ENCODE assay signal across 1 cellular context in genomic region chr2:28713582-28714292, GRCh38.
TF ChIP-seq lines count a peak whose summit lies in the region.

No MANE protein-coding gene starts in this region.

TF ChIP-seq in IMR-90, 13 proteins besides CTCF, POLR2A, EP300 and RAD21:
- TF ChIP-seq CHD1 (IDR thresholded peaks at IDR 0.05; ENCODE audit: low read depth, low read length), result no peak
- peak; percentile 51; the same call in 1 of the 2 replicates for TF ChIP-seq MAFK (IDR thresholded peaks at IDR 0.05; ENCODE audit: low read depth, low read length)
- TF ChIP-seq MAZ (IDR thresholded peaks at IDR 0.05; ENCODE audit: borderline replicate concordance, low read depth, low read length), result no peak
- no peak for TF ChIP-seq RCOR1 (IDR thresholded peaks at IDR 0.05; ENCODE audit: insufficient replicate concordance, low read length)
- TF ChIP-seq ELK1 (IDR thresholded peaks at IDR 0.05; ENCODE audit: borderline replicate concordance, low read depth, low read length), result no peak
- TF ChIP-seq USF2 (IDR thresholded peaks at IDR 0.05; ENCODE audit: low read depth, low read length), result no peak
- 0 out of 2 replicates have a peak, but pooled peaks have one; percentile 22 for TF ChIP-seq FOS (IDR thresholded peaks at IDR 0.05; ENCODE audit: low read depth, low read length)
- TF ChIP-seq MXI1 (IDR thresholded peaks at IDR 0.05; ENCODE audit: borderline replicate concordance, low read depth, low read length), result no peak
- no peak for TF ChIP-seq SMC3 (IDR thresholded peaks at IDR 0.05; ENCODE audit: low read depth, low read length)
- TF ChIP-seq NFE2L2 (IDR thresholded peaks at IDR 0.05; ENCODE audit: low read depth, low read length), result no peak
- TF ChIP-seq RFX5 (IDR thresholded peaks at IDR 0.05; ENCODE audit: low read depth, low read length), result no peak
- no peak for TF ChIP-seq BHLHE40 (IDR thresholded peaks at IDR 0.05; ENCODE audit: low read depth, low read length)
- peak; percentile 74 for TF ChIP-seq CEBPB (IDR thresholded peaks at IDR 0.05; ENCODE audit: low read depth, low read length)
